Comparison of ENCODE assay signal across 21 cellular contexts in the genomic region with DNA sequence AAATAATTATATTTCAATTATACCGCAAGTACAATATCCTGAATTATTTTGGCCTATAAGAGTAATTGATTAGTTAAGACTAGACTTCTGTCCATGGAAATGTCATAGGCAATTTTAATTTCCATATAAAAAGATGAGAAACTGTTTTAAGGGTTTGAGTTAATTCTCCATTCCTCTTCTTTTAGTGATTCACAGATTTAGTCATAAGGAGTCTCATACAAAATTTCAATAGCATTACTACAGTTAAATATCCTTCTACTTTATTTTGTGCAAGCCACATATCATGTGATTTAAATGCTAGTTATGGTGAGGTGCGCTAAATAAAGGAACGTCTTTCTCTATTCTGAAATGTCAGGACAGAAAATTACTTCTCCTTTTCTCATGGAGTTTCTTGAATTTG. TPM values are rescaled to one million over a fixed set of nuclear protein-coding genes. Genes with fewer than 3 reads are reported as not detected.
DNase-seq lines count a peak whose midpoint lies in the region; ATAC-seq, FAIRE-seq and TF ChIP-seq lines count a peak whose summit lies in the region.
"Had no signal": no experiment of that assay in that cellular context is flagged by ENCODE, and none has a peak within 500 bp of the region (broad histone marks: within the 10 kb centered on the region; RNA-seq: fewer than 3 reads in every experiment).

No MANE protein-coding gene starts in this region.

- peaks cover 5% of the 10 kb centered on the region; the same call in 1 of the 2 replicates for H3F3A ChIP-seq in GM23248 (ENCODE audit: insufficient read depth)

- H3K4me1 ChIP-seq in CD4-positive, CD25-positive, alpha-beta regulatory T cell (ENCODE audit: control insufficient read depth, insufficient read depth, low read length, poor library complexity, severe bottlenecking) = peaks cover 32% of the 10 kb centered on the region
- H3K4me1 ChIP-seq in GM23248 (ENCODE audit: insufficient read depth) (peaks cover 25% of the 10 kb centered on the region), SJSA1 (replicated peaks) (peaks cover 10% of the 10 kb centered on the region), endothelial cell of umbilical vein (ENCODE audit: control insufficient read depth, extremely low read depth, insufficient read depth, low read length) (peaks cover 14% of the 10 kb centered on the region)
- H3K4me1 ChIP-seq: prostate gland had no signal

- no peak for ATAC-seq in CD4-positive, CD25-positive, alpha-beta regulatory T cell (ENCODE audit: low read depth in 2 of 2)
- ATAC-seq in HG03457 (IDR thresholded peaks at IDR 0.05; ENCODE audit: unreplicated experiment) = no peak
- ATAC-seq: heart left ventricle, lower lobe of right lung, WTC11 had no signal

- in situ Hi-C loops in GM23248 (cut with MboI) = loop anchor here (25.0 kb wide), 1 partner anchor 285 kb away; no protein-coding TSS in a partner anchor

- H3K4me2 ChIP-seq in GM23248 (ENCODE audit: unreplicated experiment) = peak overlapping the region; percentile 20
- no peak overlapping the region for H3K4me2 ChIP-seq in endothelial cell of umbilical vein (ENCODE audit: insufficient read depth, low read length)
- H3K4me2 ChIP-seq: BLaER1 had no signal

- H2AFZ ChIP-seq in GM23248 (no peak overlapping the region), endothelial cell of umbilical vein (ENCODE audit: low read depth, low read length) (no peak overlapping the region)

- no peak for DNase-seq in CD4-positive, CD25-positive, alpha-beta regulatory T cell
- DNase-seq in GM23248 (peak; percentile 51), SJSA1 (ENCODE audit: low read depth in 1 of 2, low spot score in 2 of 2) (no peak), endothelial cell of umbilical vein (ENCODE audit: low read depth, low spot score) (no peak), ecto neural progenitor cell (ENCODE audit: low spot score) (no peak)
- DNase-seq in stimulated activated CD8-positive, alpha-beta memory T cell treated with anti-CD3 and anti-CD28 coated beads, Interleukin-4, amount 100 ng/mL, for 48 hours = no peak
- DNase-seq: activated CD8-positive, alpha-beta memory T cell treated with anti-CD3 and anti-CD28 coated beads, Interleukin-2, amount 50 U/mL, for 4 hours; DMS53; effector CD4-positive, alpha-beta T cell; heart left ventricle; immature natural killer cell; lower lobe of right lung; NCI-H1694 treated with DMSO at 0.1 percent for 48 hours; NCI-H446 treated with DMSO at 0.1 percent for 48 hours; T-helper 1 cell; tibial artery had no signal

- H3K4me3 Mint-ChIP-seq in CD4-positive, CD25-positive, alpha-beta regulatory T cell = no peak overlapping the region
- H3K4me3 Mint-ChIP-seq: WTC11 had no signal

- BruUV-seq in endothelial cell of umbilical vein (replicated peaks; lab: Mats Ljungman, UMichigan) = no TSS peak

- 89 to 91% methylated on average over 3 of the region's 3 CpGs for WGBS in GM23248 (ENCODE audit: low coverage in 1 of 2, low lambda C conversion rate in 2 of 2, missing lambda C conversion rate in 2 of 2), 2 experiments

- no peaks in the 10 kb centered on the region for H3K9me1 ChIP-seq in endothelial cell of umbilical vein (replicated peaks; ENCODE audit: control insufficient read depth, extremely low read depth, insufficient read depth, low read length)

- dilution Hi-C loops in endothelial cell of umbilical vein (cut with MboI; ENCODE audit: extremely low pct_ligation_motif_present, low sequenced_read_pairs) = no loop called here

- H3K4me3 ChIP-seq in CD4-positive, CD25-positive, alpha-beta regulatory T cell (ENCODE audit: low read depth, low read length) = peak overlapping the region; percentile 2
- H3K4me3 ChIP-seq in GM23248 = no peak overlapping the region
- no peak overlapping the region for H3K4me3 ChIP-seq in SJSA1
- no peak overlapping the region for H3K4me3 ChIP-seq in endothelial cell of umbilical vein (replicated peaks in 1 of 3; ENCODE audit: insufficient read depth in 1 of 3, low read depth in 1 of 3, low read length in 3 of 3)
- H3K4me3 ChIP-seq: BLaER1, heart left ventricle, lower lobe of right lung, prostate gland, tibial artery had no signal

- peaks cover 95% of the 10 kb centered on the region for H3K79me2 ChIP-seq in GM23248 (ENCODE audit: insufficient read depth)
- H3K79me2 ChIP-seq in endothelial cell of umbilical vein (ENCODE audit: control insufficient read depth, insufficient read depth, low read length) = no peaks in the 10 kb centered on the region

- FAIRE-seq in endothelial cell of umbilical vein (lab: Jason Lieb, UNC) = peak; percentile 48
- FAIRE-seq: GM18507 had no signal

- POLR2A ChIA-PET in endothelial cell of umbilical vein (lab: Charles Lee) = no interaction called here

- no peak overlapping the region for H3K9ac ChIP-seq in GM23248
- no peak overlapping the region for H3K9ac ChIP-seq in endothelial cell of umbilical vein (replicated peaks; ENCODE audit: extremely low read depth, insufficient read depth, low read length)
- H3K9ac ChIP-seq: BLaER1 had no signal

- CTCF ChIA-PET in endothelial cell of umbilical vein (lab: Charles Lee) = interaction anchor here (0.8 to 1.2 kb wide), 3 partner anchors 9 to 287 kb away, joined by 3 to 5 read pairs (median 4); no protein-coding TSS in a partner anchor

- no peaks in the 10 kb centered on the region for H3K9me2 ChIP-seq in GM23248 (ENCODE audit: insufficient read depth)

- no peaks in the 10 kb centered on the region for H3K27me3 ChIP-seq in CD4-positive, CD25-positive, alpha-beta regulatory T cell (ENCODE audit: control insufficient read depth, insufficient read depth, low read length)
- H3K27me3 ChIP-seq in GM23248 (replicated peaks; ENCODE audit: insufficient read depth) = no peaks in the 10 kb centered on the region
- no peaks in the 10 kb centered on the region for H3K27me3 ChIP-seq in SJSA1 (replicated peaks)
- peaks cover 34 to 60% of the 10 kb centered on the region in 2 experiments for H3K27me3 ChIP-seq in endothelial cell of umbilical vein (ENCODE audit: control insufficient read depth in 2 of 2, insufficient read depth in 2 of 2, low read length in 2 of 2)

- H3K36me3 Mint-ChIP-seq in CD4-positive, CD25-positive, alpha-beta regulatory T cell = no peaks in the 10 kb centered on the region
- H3K36me3 Mint-ChIP-seq: immature natural killer cell, WTC11 had no signal

- no peaks in the 10 kb centered on the region for H3K36me3 ChIP-seq in CD4-positive, CD25-positive, alpha-beta regulatory T cell (ENCODE audit: control insufficient read depth, insufficient read depth, low read length)
- H3K36me3 ChIP-seq in GM23248 (ENCODE audit: low read depth) = 0 out of 2 replicates have a peak, but pooled peaks cover 10% of the 10 kb centered on the region
- H3K36me3 ChIP-seq in SJSA1 = peaks cover 61% of the 10 kb centered on the region
- no peaks in the 10 kb centered on the region for H3K36me3 ChIP-seq in endothelial cell of umbilical vein (ENCODE audit: control insufficient read depth in 2 of 2, extremely low read depth in 1 of 2, insufficient read depth in 2 of 2, low read length in 2 of 2)
- H3K36me3 ChIP-seq: BLaER1, heart left ventricle, lower lobe of right lung, prostate gland, tibial artery had no signal

- H3K27me3 Mint-ChIP-seq in CD4-positive, CD25-positive, alpha-beta regulatory T cell = peaks cover 12% of the 10 kb centered on the region

- intact Hi-C loops in endothelial cell of umbilical vein (cut with micrococcal nuclease) = no loop called here

- no peaks in the 10 kb centered on the region for H3K9me3 Mint-ChIP-seq in CD4-positive, CD25-positive, alpha-beta regulatory T cell
- H3K9me3 Mint-ChIP-seq: immature natural killer cell, WTC11 had no signal

- peaks cover 30 to 61% (median 43%) of the 10 kb centered on the region in 4 donors for H3K4me1 Mint-ChIP-seq in CD4-positive, CD25-positive, alpha-beta regulatory T cell

- no peak overlapping the region for H3K27ac Mint-ChIP-seq in CD4-positive, CD25-positive, alpha-beta regulatory T cell
- H3K27ac Mint-ChIP-seq: WTC11 had no signal

- TF ChIP-seq POLR2A in endothelial cell of umbilical vein (IDR thresholded peaks at IDR 0.05; ENCODE audit: low read depth, low read length) = no peak

- TF ChIP-seq CTCF in endothelial cell of umbilical vein (IDR thresholded peaks at IDR 0.05; ENCODE audit: extremely low read depth in 1 of 2, insufficient read depth in 1 of 2, low read depth in 1 of 2, low read length in 2 of 2) = no peak

- H4K20me1 ChIP-seq in GM23248 (ENCODE audit: insufficient read depth) = no peaks in the 10 kb centered on the region
- no peaks in the 10 kb centered on the region for H4K20me1 ChIP-seq in endothelial cell of umbilical vein (replicated peaks; ENCODE audit: control insufficient read depth, extremely low read depth, insufficient read depth, low read length)

- no peaks in the 10 kb centered on the region for H3K9me3 ChIP-seq in CD4-positive, CD25-positive, alpha-beta regulatory T cell (ENCODE audit: control insufficient read depth in 2 of 2, low read length in 2 of 2)
- H3K9me3 ChIP-seq in GM23248 (ENCODE audit: low read depth) = no peaks in the 10 kb centered on the region
- H3K9me3 ChIP-seq in SJSA1 (replicated peaks) = no peaks in the 10 kb centered on the region
- no peaks in the 10 kb centered on the region for H3K9me3 ChIP-seq in endothelial cell of umbilical vein (replicated peaks; ENCODE audit: control insufficient read depth, insufficient read depth, low read length)
- H3K9me3 ChIP-seq: BLaER1, heart left ventricle, lower lobe of right lung, prostate gland, tibial artery had no signal

- peak overlapping the region; percentile 14 for H3K27ac ChIP-seq in CD4-positive, CD25-positive, alpha-beta regulatory T cell (ENCODE audit: insufficient read depth, low read length, poor library complexity, severe bottlenecking)
- peak overlapping the region; percentile 31 for H3K27ac ChIP-seq in GM23248
- peak overlapping the region; percentile 24; the same call in 1 of the 2 replicates for H3K27ac ChIP-seq in SJSA1
- no peak overlapping the region for H3K27ac ChIP-seq in endothelial cell of umbilical vein (ENCODE audit: insufficient read depth, low read depth, low read length)
- H3K27ac ChIP-seq: BLaER1, heart left ventricle, lower lobe of right lung, prostate gland, tibial artery had no signal

TF ChIP-seq in endothelial cell of umbilical vein, 7 proteins besides CTCF, POLR2A, EP300 and RAD21 (continues in another document):
- TF ChIP-seq FOS (IDR thresholded peaks at IDR 0.05; ENCODE audit: borderline replicate concordance, insufficient read depth, low read length) = no peak

RNA-seq across cellular contexts. Expression of a gene that starts 49.9 kb away (rescaled TPM):
- total RNA-seq in CD4-positive, CD25-positive, alpha-beta regulatory T cell = 5.7 TPM
- 1 to 10 TPM; 4.8 to 7.8 (median 6.1) TPM for polyA plus RNA-seq in CD4-positive, CD25-positive, alpha-beta regulatory T cell
- total RNA-seq in GM23248 (2014; rRNA removed; shearing (Covaris generic)) = 2.9 and 12.4 TPM in 2 replicates
- 9.3 TPM in 2 replicates for polyA plus RNA-seq in GM23248 (2016; fragmentation: Nextera tagmentation; extraction: Ambion mirVana)
- 6.7 and 11.4 TPM in 2 replicates for total RNA-seq in SJSA1 (2014; rRNA removed; shearing (Covaris generic))
- total RNA-seq in endothelial cell of umbilical vein = 8.4 and 9.8 TPM in 2 replicates
- 7.2 and 8.3 TPM in 2 replicates for polyA plus RNA-seq in endothelial cell of umbilical vein
- polyA plus RNA-seq in endothelial cell of umbilical vein (2011; cell fraction: cytosol; rRNA removed) = 7.0 and 8.4 TPM in 2 replicates
- 5.5 and 9.5 TPM in 2 replicates for polyA plus RNA-seq in endothelial cell of umbilical vein (2011; cell fraction: nucleus; rRNA removed)
- 5.1 and 5.5 TPM in 2 replicates for polyA plus RNA-seq in endothelial cell of umbilical vein (2012)
- polyA minus RNA-seq in endothelial cell of umbilical vein = 8.4 and 11.5 TPM in 2 replicates
- 0.61 TPM for polyA minus RNA-seq in endothelial cell of umbilical vein (2011; cell fraction: cytosol; rRNA and poly(A)+ RNA removed)
- polyA minus RNA-seq in endothelial cell of umbilical vein (2011; cell fraction: nucleus; rRNA and poly(A)+ RNA removed) = 13.3 and 15.5 TPM in 2 replicates
